Comparison of ENCODE assay signal across 10 cellular contexts in genomic region chr7:43071604-43072003, GRCh38. TPM values are rescaled to one million over a fixed set of nuclear protein-coding genes. Genes with fewer than 3 reads are reported as not detected.
DNase-seq lines count a peak whose midpoint lies in the region; ATAC-seq and TF ChIP-seq lines count a peak whose summit lies in the region.
"Had no signal": no experiment of that assay in that cellular context is flagged by ENCODE, and none has a peak within 500 bp of the region (broad histone marks: within the 10 kb centered on the region; RNA-seq: fewer than 3 reads in every experiment).

No MANE protein-coding gene starts in this region.

- H3K4me3 ChIP-seq in OCI-LY7 (ENCODE audit: low read depth, low read length, poor library complexity, severe bottlenecking) (peak overlapping the region; percentile 44), fibroblast of pulmonary artery (replicated peaks; ENCODE audit: low read depth, low read length) (no peak overlapping the region), prostate gland (no peak overlapping the region), right cardiac atrium (ENCODE audit: low read length) (no peak overlapping the region)

- no peaks in the 10 kb centered on the region for H3K27me3 ChIP-seq in prostate gland (replicated peaks; ENCODE audit: insufficient read depth)
- no peaks in the 10 kb centered on the region for H3K27me3 ChIP-seq in right cardiac atrium (ENCODE audit: control insufficient read depth, insufficient read depth)

- H3K4me3 Mint-ChIP-seq in activated T-cell treated with anti-CD3 and anti-CD28 coated beads, Interleukin-2, amount 50 U/mL, for 4 hours, result no peak overlapping the region

- H3K4me1 Mint-ChIP-seq in activated T-cell treated with anti-CD3 and anti-CD28 coated beads, Interleukin-2, amount 50 U/mL, for 4 hours (ENCODE audit: low read depth), result peaks cover 3% of the 10 kb centered on the region

- no peak for ATAC-seq in activated T-cell treated with anti-CD3 and anti-CD28 coated beads, Interleukin-2, amount 50 U/mL, for 4 hours
- ATAC-seq in stimulated activated naive CD8-positive, alpha-beta T cell treated with anti-CD3 and anti-CD28 coated beads, Interleukin-15, Interleukin-2, amounts not matched to agents 100 U/mL and 50 U/mL, for 24 hours, result no peak
- no peak for ATAC-seq in esophagus mucosa
- ATAC-seq in right cardiac atrium, result no peak

- H3K9me3 ChIP-seq in OCI-LY7 (ENCODE audit: low read length) (peaks cover 18% of the 10 kb centered on the region; the same call in 1 of the 2 replicates), prostate gland (no peaks in the 10 kb centered on the region), right cardiac atrium (ENCODE audit: control insufficient read depth, low read length) (no peaks in the 10 kb centered on the region)

- peaks cover 6% of the 10 kb centered on the region for H3K27me3 Mint-ChIP-seq in activated T-cell treated with anti-CD3 and anti-CD28 coated beads, Interleukin-2, amount 50 U/mL, for 4 hours (ENCODE audit: low read depth)

- no TSS peak for BruUV-seq in OCI-LY7 (replicated peaks; lab: Mats Ljungman, UMichigan)

- CTCF ChIA-PET in OCI-LY7 (lab: Charles Lee; ENCODE audit: unreplicated experiment), result interaction anchor here (0.7 to 1.5 kb wide), 2 partner anchors 13 to 130 kb away, joined by 3 to 4 read pairs; no protein-coding TSS in a partner anchor

- no peaks in the 10 kb centered on the region for H4K20me1 ChIP-seq in OCI-LY7 (ENCODE audit: insufficient read depth, low read length)

- peak; percentile 37 to 43 for DNase-seq in activated T-cell treated with anti-CD3 and anti-CD28 coated beads, Interleukin-2, amount 50 U/mL, for 48 hours
- DNase-seq in activated T-cell treated with anti-CD3 and anti-CD28 coated beads, Interleukin-2, amount 50 U/mL, for 4 hours, result no peak
- DNase-seq in OCI-LY7 (ENCODE audit: low spot score), result peak; percentile 73
- DNase-seq in fibroblast of pulmonary artery (ENCODE audit: low read depth), result peak; percentile 22
- peak; percentile 50 for DNase-seq in stimulated activated naive CD8-positive, alpha-beta T cell treated with anti-CD3 and anti-CD28 coated beads, Interleukin-15, Interleukin-2, amounts not matched to agents 100 U/mL and 50 U/mL, for 24 hours
- DNase-seq in prostate gland (ENCODE audit: low spot score), result no peak
- no peak for DNase-seq in right cardiac atrium
- DNase-seq: activated CD4-positive, alpha-beta T cell treated with anti-CD3 and anti-CD28 coated beads, Interleukin-2, amount 50 U/mL, for 1 hour had no signal

- H3K4me1 ChIP-seq in OCI-LY7 (ENCODE audit: insufficient read depth, low read length, poor library complexity, severe bottlenecking) (peaks cover 79% of the 10 kb centered on the region), prostate gland (replicated peaks) (no peaks in the 10 kb centered on the region), right cardiac atrium (ENCODE audit: control insufficient read depth, insufficient read depth, low read length) (no peaks in the 10 kb centered on the region)

- peak overlapping the region; percentile 33; the same call in 1 of the 2 replicates for H2AFZ ChIP-seq in OCI-LY7 (ENCODE audit: low read length)

- H3K79me2 ChIP-seq in OCI-LY7 (ENCODE audit: insufficient read depth, low read depth, low read length), result no peaks in the 10 kb centered on the region

- 0 out of 2 replicates have a peak, but pooled peaks cover 8% of the 10 kb centered on the region for H3K36me3 ChIP-seq in OCI-LY7 (ENCODE audit: insufficient read depth, low read length)
- H3K36me3 ChIP-seq in prostate gland, result no peaks in the 10 kb centered on the region

- TF ChIP-seq CTCF in OCI-LY7 (conservative IDR thresholded peaks at IDR 0.05; ENCODE audit: low read length), result peak; percentile 85
- TF ChIP-seq CTCF in fibroblast of pulmonary artery (IDR thresholded peaks at IDR 0.05; ENCODE audit: low read length, missing control alignments), result peak; percentile 40
- TF ChIP-seq CTCF in prostate gland (IDR thresholded peaks at IDR 0.05), result no peak

- no peaks in the 10 kb centered on the region for H3K9me2 ChIP-seq in OCI-LY7 (ENCODE audit: insufficient read depth, low read length)

- POLR2A ChIA-PET in OCI-LY7 (lab: Charles Lee), result interaction anchor here (0.7 to 5.0 kb wide), 4 partner anchors 15 to 126 kb away, joined by 3 to 71 read pairs (median 6); no protein-coding TSS in a partner anchor

- no peak for TF ChIP-seq POLR2A in prostate gland (IDR thresholded peaks at IDR 0.05)

- 68% methylated on average over 7 of the region's 7 CpGs for WGBS in prostate gland
- WGBS in right cardiac atrium, result 38% methylated on average over 7 of the region's 7 CpGs

- no peaks in the 10 kb centered on the region for H3K36me3 Mint-ChIP-seq in activated T-cell treated with anti-CD3 and anti-CD28 coated beads, Interleukin-2, amount 50 U/mL, for 4 hours (ENCODE audit: insufficient read depth)

- peak overlapping the region; percentile 68 for H3K4me2 ChIP-seq in OCI-LY7 (ENCODE audit: low read length)

- H3K9me3 Mint-ChIP-seq in activated T-cell treated with anti-CD3 and anti-CD28 coated beads, Interleukin-2, amount 50 U/mL, for 4 hours, result no peaks in the 10 kb centered on the region

- H3K27ac ChIP-seq in OCI-LY7 (ENCODE audit: low read depth, low read length, poor library complexity, severe bottlenecking), result peak overlapping the region; percentile 98
- H3K27ac ChIP-seq in prostate gland, result no peak overlapping the region
- no peak overlapping the region for H3K27ac ChIP-seq in right cardiac atrium (ENCODE audit: low read length)

- intact Hi-C loops in OCI-LY7 (cut with micrococcal nuclease; ENCODE audit: unreplicated experiment), result loop anchor here (1.0 to 10.0 kb wide), 4 partner anchors 16 to 513 kb away; partner anchors contain the start of gene STK17A
- intact Hi-C loops in prostate gland (cut with DNase I), result no loop called here
- intact Hi-C loops in right cardiac atrium (cut with DNase I), result no loop called here

RNA-seq across cellular contexts. Expression of gene HECW1, which starts 40.8 kb away (rescaled TPM):
- total RNA-seq in activated T-cell treated with anti-CD3 and anti-CD28 coated beads, Interleukin-2, amount 50 U/mL, for 4 hours, result not detected
- total RNA-seq in OCI-LY7 (2014; rRNA removed; shearing (Covaris generic)), result 2.0 TPM in 2 replicates
- total RNA-seq in OCI-LY7 (2022) (1.9 and 2.0 TPM in 2 replicates), esophagus mucosa (0.40 TPM), prostate gland (10 to 100 TPM in 1 of 2 donors, 1 to 10 TPM in 1; 1.4 to 10.3 TPM), right cardiac atrium (not detected)
- polyA plus RNA-seq in right cardiac atrium, result 0.16 TPM
- total RNA-seq: glomerular endothelial cell had no signal

Comparison
In these comparisons a context has a peak if more than half of its experiments do, and no peak if none do; other contexts are left out.
1. DNase-seq: peak in activated T-cell treated with anti-CD3 and anti-CD28 coated beads, Interleukin-2, amount 50 U/mL, for 48 hours (2 of 2), OCI-LY7 (single experiment), fibroblast of pulmonary artery (single experiment) and stimulated activated naive CD8-positive, alpha-beta T cell treated with anti-CD3 and anti-CD28 coated beads, Interleukin-15, Interleukin-2, amounts not matched to agents 100 U/mL and 50 U/mL, for 24 hours (single experiment); none in activated T-cell treated with anti-CD3 and anti-CD28 coated beads, Interleukin-2, amount 50 U/mL, for 4 hours (single experiment), prostate gland (single experiment) and right cardiac atrium (0 of 3).
2. CTCF ChIP-seq: peak in OCI-LY7 (single experiment) and fibroblast of pulmonary artery (single experiment); none in prostate gland (0 of 4).